ENCODE assay signal across 1 cellular context in genomic region chr6:18327621-18328548, GRCh38.
TF ChIP-seq lines count a peak whose summit lies in the region.

No MANE protein-coding gene starts in this region.

TF ChIP-seq in SK-N-SH treated with all-trans-retinoic acid at 6 μM for 48 hours, 23 proteins besides CTCF, POLR2A, EP300 and RAD21 (continued from another document):
- TF ChIP-seq CSRNP3 (CRISPR knock-in tag; IDR thresholded peaks at IDR 0.05) (no peak), ARNTL (CRISPR knock-in tag; IDR thresholded peaks at IDR 0.05; ENCODE audit: borderline replicate concordance, low read depth) (no peak), TSHZ2 (CRISPR knock-in tag; IDR thresholded peaks at IDR 0.05) (no peak), GLIS3 (CRISPR knock-in tag; IDR thresholded peaks at IDR 0.05) (no peak), CSDC2 (CRISPR knock-in tag; IDR thresholded peaks at IDR 0.05) (no peak), ZNF8 (CRISPR knock-in tag; IDR thresholded peaks at IDR 0.05) (no peak), POU6F1 (CRISPR knock-in tag; IDR thresholded peaks at IDR 0.05; ENCODE audit: borderline replicate concordance, low read depth) (no peak), PATZ1 (CRISPR knock-in tag; IDR thresholded peaks at IDR 0.05; ENCODE audit: borderline replicate concordance) (no peak)
